9 cellular contexts compared by ENCODE assay signal in the genomic region with DNA sequence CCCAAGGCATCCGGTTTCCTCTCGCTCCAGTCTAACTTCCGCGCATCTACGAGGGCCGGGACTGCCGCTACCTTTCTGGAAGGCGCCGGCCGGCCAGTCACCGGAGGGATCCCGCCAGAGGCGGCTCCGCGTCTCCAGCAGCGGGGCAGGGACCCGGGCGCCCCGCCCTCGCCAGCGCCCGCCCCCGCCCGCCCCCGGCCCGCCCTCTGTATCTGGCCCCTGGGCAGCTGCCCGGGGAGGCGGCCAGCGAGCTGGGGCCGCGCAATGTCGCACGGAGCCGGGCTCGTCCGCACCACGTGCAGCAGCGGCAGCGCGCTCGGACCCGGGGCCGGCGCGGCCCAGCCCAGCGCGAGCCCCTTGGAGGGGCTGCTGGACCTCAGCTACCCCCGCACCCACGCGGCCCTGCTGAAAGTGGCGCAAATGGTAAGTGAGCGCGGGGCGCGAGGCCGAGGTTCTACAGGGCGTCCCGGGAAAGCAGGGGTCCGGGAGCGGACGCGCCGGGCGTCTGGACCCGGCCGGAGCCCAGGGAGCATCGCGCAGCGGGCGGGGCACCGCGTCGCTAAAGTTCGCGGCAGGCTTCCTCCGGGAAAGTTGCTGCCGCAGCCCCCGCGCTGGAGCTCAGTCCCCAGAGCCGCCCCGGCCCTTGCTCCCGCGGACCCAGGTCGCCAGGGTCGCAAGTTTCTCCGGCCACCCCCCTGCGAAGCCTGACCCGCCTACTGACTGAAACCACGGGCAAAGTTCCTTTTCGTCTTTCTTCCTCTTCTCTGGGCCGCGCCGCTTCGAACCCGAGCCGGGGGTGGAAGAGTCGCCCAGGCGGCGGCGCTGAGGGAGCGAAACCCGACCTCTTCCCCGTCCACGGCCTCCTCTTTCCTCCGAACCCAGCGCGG. TPM values are rescaled to one million over a fixed set of nuclear protein-coding genes. Genes with fewer than 3 reads are reported as not detected.
DNase-seq lines count a peak whose midpoint lies in the region; ATAC-seq and TF ChIP-seq lines count a peak whose summit lies in the region.
"Had no signal": no experiment of that assay in that cellular context is flagged by ENCODE, and none has a peak within 500 bp of the region (broad histone marks: within the 10 kb centered on the region; RNA-seq: fewer than 3 reads in every experiment).

Gene CMTM7 (plus strand): TSS at position 211 of the 887 bp plus-strand sequence. CDS start 54 bp downstream, at position 265.

- no peaks in the 10 kb centered on the region for H3K9me3 ChIP-seq in CD8-positive, alpha-beta T cell (ENCODE audit: low read length)
- no peaks in the 10 kb centered on the region for H3K9me3 ChIP-seq in Karpas-422 (ENCODE audit: low read length)
- peaks cover 3% of the 10 kb centered on the region for H3K9me3 ChIP-seq in WERI-Rb-1 (ENCODE audit: severe bottlenecking)

- no peaks in the 10 kb centered on the region for H3K79me2 ChIP-seq in Karpas-422 (ENCODE audit: low read length)

- peak within 1 kb of the TSS; percentile 71 for H3K9ac ChIP-seq in Karpas-422 (ENCODE audit: low read length)

- H3K4me1 Mint-ChIP-seq in CD8-positive, alpha-beta T cell (ENCODE audit: low read depth): peaks cover 65% of the 10 kb centered on the region

- peak; percentile 63 for ATAC-seq in CD8-positive, alpha-beta T cell
- ATAC-seq in GM21515 (IDR thresholded peaks at IDR 0.05; ENCODE audit: unreplicated experiment) (peak; percentile 55), GM18520 (IDR thresholded peaks at IDR 0.05; ENCODE audit: unreplicated experiment) (no peak)

- H3K4me3 Mint-ChIP-seq in CD8-positive, alpha-beta T cell: peak within 1 kb of the TSS; percentile 97

- peak within 1 kb of the TSS; percentile 77 for H3K27ac ChIP-seq in CD8-positive, alpha-beta T cell (ENCODE audit: low read depth, low read length)
- no peak within 1 kb of the TSS for H3K27ac ChIP-seq in Karpas-422 (ENCODE audit: low read length)
- H3K27ac ChIP-seq in WERI-Rb-1: no peak within 1 kb of the TSS
- H3K27ac ChIP-seq: SK-N-MC had no signal

- H3K36me3 ChIP-seq in CD8-positive, alpha-beta T cell (ENCODE audit: insufficient read depth, low read length): no peaks in the 10 kb centered on the region
- H3K36me3 ChIP-seq in Karpas-422 (ENCODE audit: insufficient read depth, low read length): no peaks in the 10 kb centered on the region
- H3K36me3 ChIP-seq in WERI-Rb-1: no peaks in the 10 kb centered on the region

- peak within 1 kb of the TSS; percentile 70 for H3K4me3 ChIP-seq in CD8-positive, alpha-beta T cell (ENCODE audit: low read depth, low read length)
- H3K4me3 ChIP-seq in Karpas-422 (ENCODE audit: low read length) (peak within 1 kb of the TSS; percentile 72), WERI-Rb-1 (ENCODE audit: low read depth, low read length) (peak within 1 kb of the TSS; percentile 32)
- H3K4me3 ChIP-seq: SK-N-MC had no signal

- no peaks in the 10 kb centered on the region for H3K27me3 ChIP-seq in CD8-positive, alpha-beta T cell (ENCODE audit: insufficient read depth, low read length)
- H3K27me3 ChIP-seq in Karpas-422 (ENCODE audit: low read length) (no peaks in the 10 kb centered on the region), WERI-Rb-1 (ENCODE audit: insufficient read depth, low read depth, severe bottlenecking) (no peaks in the 10 kb centered on the region)

- intact Hi-C loops in CD8-positive, alpha-beta T cell (cut with DNase I, micrococcal nuclease): loop anchor here (1.0 to 10.0 kb wide), 8 partner anchors 15 to 295 kb away; partner anchors contain the start of genes CNOT10 (in 2 of the 2) and DYNC1LI1 (in 1 of the 2)

- peak within 1 kb of the TSS; percentile 98 for H3K27ac Mint-ChIP-seq in CD8-positive, alpha-beta T cell

- POLR2A ChIA-PET in CD8-positive, alpha-beta T cell (lab: Charles Lee): interaction anchor here (0.6 to 2.3 kb wide), 10 partner anchors 11 to 105 kb away, joined by 3 to 15 read pairs (median 5); no protein-coding TSS in a partner anchor

- DNase-seq in CD8-positive, alpha-beta T cell: peak; percentile 26 to 76 (median 54)
- DNase-seq in Karpas-422 (peak; percentile 81), WERI-Rb-1 (peak; percentile 17), cerebellar cortex (ENCODE audit: low spot score) (peak; percentile 37), kidney glomerular epithelial cell (lab: John Stamatoyannopoulos, UW) (peak; percentile 22)
- peak; percentile 42 to 45 for DNase-seq in stimulated activated CD4-positive, alpha-beta T cell treated with anti-CD3 and anti-CD28 coated beads, Interleukin-2, amount 100 ng/mL, for 48 hours

- no peaks in the 10 kb centered on the region for H4K20me1 ChIP-seq in Karpas-422 (ENCODE audit: insufficient read depth, low read depth, low read length)

- no peak for TF ChIP-seq CTCF in CD8-positive, alpha-beta T cell (IDR thresholded peaks at IDR 0.05)
- TF ChIP-seq CTCF in WERI-Rb-1 (IDR thresholded peaks at IDR 0.05; ENCODE audit: low read depth, low read length): no peak

- H3K27me3 Mint-ChIP-seq in CD8-positive, alpha-beta T cell (ENCODE audit: low read depth): no peaks in the 10 kb centered on the region

- CTCF ChIA-PET in CD8-positive, alpha-beta T cell (lab: Charles Lee): interaction anchor here (0.6 to 6.9 kb wide), 9 partner anchors 10 to 103 kb away, joined by 3 to 64 read pairs (median 3); no protein-coding TSS in a partner anchor

- peak within 1 kb of the TSS; percentile 90 for H2AFZ ChIP-seq in Karpas-422 (ENCODE audit: low read length)

- H3K4me2 ChIP-seq in Karpas-422 (ENCODE audit: low read depth, low read length, poor library complexity, severe bottlenecking): peak within 1 kb of the TSS; percentile 86

- H3K4me1 ChIP-seq in CD8-positive, alpha-beta T cell (ENCODE audit: insufficient read depth, low read length): peaks cover 29% of the 10 kb centered on the region
- peaks cover 12% of the 10 kb centered on the region for H3K4me1 ChIP-seq in Karpas-422 (ENCODE audit: low read length)

- no peaks in the 10 kb centered on the region for H3K9me3 Mint-ChIP-seq in CD8-positive, alpha-beta T cell

- H3K9me2 ChIP-seq in Karpas-422 (replicated peaks; ENCODE audit: insufficient read depth, low read length): no peaks in the 10 kb centered on the region

- H3K36me3 Mint-ChIP-seq in CD8-positive, alpha-beta T cell: peaks cover 13% of the 10 kb centered on the region

RNA-seq across cellular contexts. Expression of gene CMTM7, which starts in this region (rescaled TPM):
- 10 to 100 TPM; 18.8 to 19.5 TPM for total RNA-seq in CD8-positive, alpha-beta T cell
- 7.1 and 8.9 TPM in 2 replicates for total RNA-seq in Karpas-422 (2014; rRNA removed; shearing (Covaris generic); ENCODE audit: low replicate concordance)

Comparison
In these comparisons a context has a peak if more than half of its experiments do, and no peak if none do; other contexts are left out.
1. DNase-seq: peak in every context shown above with its lines; median percentile 81 in Karpas-422; 54 in CD8-positive, alpha-beta T cell; 44 in stimulated activated CD4-positive, alpha-beta T cell treated with anti-CD3 and anti-CD28 coated beads, Interleukin-2, amount 100 ng/mL, for 48 hours; 37 in cerebellar cortex; 22 in kidney glomerular epithelial cell; 17 in WERI-Rb-1.